28 cellular contexts compared by ENCODE assay signal in genomic region chr17:27382025-27382424, GRCh38.
"Had no signal": no experiment of that assay in that cellular context is flagged by ENCODE, and none has a peak within 500 bp of the region (broad histone marks: within the 10 kb centered on the region; RNA-seq: fewer than 3 reads in every experiment).

No MANE protein-coding gene starts in this region.

- DNase-seq: central memory CD4-positive, alpha-beta T cell; colonic mucosa; dermis blood vessel endothelial cell; effector memory CD4-positive, alpha-beta T cell; kidney; mucosa of descending colon; naive B cell; nephron progenitor cell; occipital lobe; spleen; stimulated activated CD4-positive, alpha-beta T cell treated with anti-CD3 and anti-CD28 coated beads, Interleukin-4, amount 100 ng/mL, for 4 hours; stimulated activated naive CD8-positive, alpha-beta T cell treated with anti-CD3 and anti-CD28 coated beads, Interleukin-15, Interleukin-2, amounts not matched to agents 100 U/mL and 50 U/mL, for 24 hours; substantia nigra; testis; upper lobe of right lung; uterus had no signal

- FAIRE-seq: endometrium, frontal cortex, kidney had no signal

- H3K27ac ChIP-seq: colonic mucosa, parathyroid adenoma, prostate gland, right atrium auricular region, skin epidermis, spleen, testis, tibial nerve, upper lobe of right lung had no signal

- H3K27me3 ChIP-seq: colonic mucosa, right atrium auricular region, testis, tibial nerve, upper lobe of right lung, uterus had no signal

- H3K27ac Mint-ChIP-seq: memory B cell, mesothelial cell of epicardium, naive B cell, nephron progenitor cell had no signal

- H3K9ac ChIP-seq: parathyroid adenoma had no signal

- H3K36me3 Mint-ChIP-seq: memory B cell; mesothelial cell of epicardium; stimulated activated memory B cell treated with anti-CD40 and anti-IgM and Interleukin-4, amounts not matched to agents 10 μg/mL and 1 μg/mL and 100 μg/mL, for 72 hours had no signal

- H3K4me1 ChIP-seq: parathyroid adenoma, testis had no signal

- H2AFZ ChIP-seq: parathyroid adenoma had no signal

- H3K4me3 ChIP-seq: colonic mucosa, lung, mucosa of descending colon, prostate gland, right atrium auricular region, skin epidermis, spleen, tibial nerve, upper lobe of right lung, uterus had no signal

- H3K9me3 Mint-ChIP-seq: memory B cell; stimulated activated memory B cell treated with anti-CD40 and anti-IgM and Interleukin-4, amounts not matched to agents 10 μg/mL and 1 μg/mL and 100 μg/mL, for 72 hours had no signal

- ATAC-seq: left lobe of liver; stimulated activated naive CD8-positive, alpha-beta T cell treated with anti-CD3 and anti-CD28 coated beads, Interleukin-15, Interleukin-2, amounts not matched to agents 100 U/mL and 50 U/mL, for 24 hours; upper lobe of right lung had no signal

- H3K36me3 ChIP-seq: colonic mucosa, prostate gland, right atrium auricular region, spleen, tibial nerve, upper lobe of right lung, uterus had no signal

- H3K79me2 ChIP-seq: parathyroid adenoma had no signal

- H3K9me3 ChIP-seq: colonic mucosa, prostate gland, testis, upper lobe of right lung, uterus had no signal

- H3K4me3 Mint-ChIP-seq: memory B cell; mesothelial cell of epicardium; nephron progenitor cell; stimulated activated memory B cell treated with anti-CD40 and anti-IgM and Interleukin-4, amounts not matched to agents 10 μg/mL and 1 μg/mL and 100 μg/mL, for 72 hours had no signal
